1 cellular context compared by ENCODE assay signal in the genomic region with DNA sequence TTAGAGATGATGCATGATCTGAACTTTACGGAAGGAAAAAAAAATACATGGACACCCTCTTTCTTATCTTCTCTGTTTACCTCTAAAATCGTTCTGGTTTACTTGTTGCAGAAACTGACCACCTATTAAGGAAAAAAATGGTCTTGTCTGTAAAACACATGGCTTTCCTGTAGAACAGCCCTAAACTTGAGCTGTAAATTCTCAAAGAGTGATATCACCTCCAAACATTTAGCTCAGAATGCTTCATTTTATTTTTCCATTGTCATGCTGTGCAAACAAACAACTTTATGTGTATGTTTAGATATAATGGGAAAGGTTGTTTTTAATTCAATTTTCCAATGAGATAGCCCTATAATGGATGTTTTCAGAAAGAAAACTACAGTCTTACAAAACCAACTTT.
TF ChIP-seq lines count a peak whose summit lies in the region.

No MANE protein-coding gene starts in this region.

TF ChIP-seq in K562, 482 proteins besides CTCF, POLR2A, EP300 and RAD21 (continued from another document):
- TF ChIP-seq ZNF518B (CRISPR knock-in tag; IDR thresholded peaks at IDR 0.05) (no peak), HMGXB4 (CRISPR knock-in tag; IDR thresholded peaks at IDR 0.05) (no peak), ATF4 (CRISPR knock-in tag; IDR thresholded peaks at IDR 0.05) (no peak)
- TF ChIP-seq, protein P1, sequence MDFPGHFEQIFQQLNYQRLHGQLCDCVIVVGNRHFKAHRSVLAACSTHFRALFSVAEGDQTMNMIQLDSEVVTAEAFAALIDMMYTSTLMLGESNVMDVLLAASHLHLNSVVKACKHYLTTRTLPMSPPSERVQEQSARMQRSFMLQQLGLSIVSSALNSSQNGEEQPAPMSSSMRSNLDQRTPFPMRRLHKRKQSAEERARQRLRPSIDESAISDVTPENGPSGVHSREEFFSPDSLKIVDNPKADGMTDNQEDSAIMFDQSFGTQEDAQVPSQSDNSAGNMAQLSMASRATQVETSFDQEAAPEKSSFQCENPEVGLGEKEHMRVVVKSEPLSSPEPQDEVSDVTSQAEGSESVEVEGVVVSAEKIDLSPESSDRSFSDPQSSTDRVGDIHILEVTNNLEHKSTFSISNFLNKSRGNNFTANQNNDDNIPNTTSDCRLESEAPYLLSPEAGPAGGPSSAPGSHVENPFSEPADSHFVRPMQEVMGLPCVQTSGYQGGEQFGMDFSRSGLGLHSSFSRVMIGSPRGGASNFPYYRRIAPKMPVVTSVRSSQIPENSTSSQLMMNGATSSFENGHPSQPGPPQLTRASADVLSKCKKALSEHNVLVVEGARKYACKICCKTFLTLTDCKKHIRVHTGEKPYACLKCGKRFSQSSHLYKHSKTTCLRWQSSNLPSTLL (IDR thresholded peaks at IDR 0.05) = no peak
